27 cellular contexts compared by ENCODE assay signal in the genomic region with DNA sequence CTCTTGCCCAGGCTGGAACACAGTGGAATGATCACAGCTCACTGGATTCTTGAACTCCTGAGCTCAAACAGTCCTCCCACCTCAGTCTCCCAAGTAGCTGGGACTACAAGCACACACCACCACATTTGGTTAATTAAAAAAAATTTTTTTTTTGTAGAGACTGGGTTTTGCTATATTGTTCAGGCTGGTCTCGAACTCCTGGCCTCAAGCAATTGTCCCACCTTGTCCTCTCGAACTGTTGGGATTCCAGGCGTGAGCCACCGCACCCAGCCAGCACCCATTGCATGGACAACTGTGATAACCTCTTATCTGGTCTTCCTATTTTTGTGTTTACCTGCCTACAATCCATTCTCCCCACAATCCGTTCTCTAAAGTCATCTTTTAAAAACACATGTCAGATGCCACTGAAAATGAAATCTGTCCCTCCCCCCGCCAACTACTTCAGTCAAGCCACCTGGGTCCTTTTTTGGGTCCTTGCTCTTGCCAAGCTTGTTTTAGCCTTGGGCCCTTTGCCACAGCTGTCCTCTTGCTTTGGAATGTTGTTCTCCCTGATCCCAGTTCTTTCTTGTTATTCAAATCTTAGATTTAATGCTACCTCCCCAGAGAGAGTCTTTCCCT.
"Had no signal": no experiment of that assay in that cellular context is flagged by ENCODE, and none has a peak within 500 bp of the region (broad histone marks: within the 10 kb centered on the region; RNA-seq: fewer than 3 reads in every experiment).

No MANE protein-coding gene starts in this region.

- ATAC-seq: activated CD4-positive, CD25-positive, alpha-beta regulatory T cell treated with anti-CD3 and anti-CD28 coated beads, Interleukin-2, amount 50 U/mL, for 24 hours; body of pancreas; gastroesophageal sphincter; left lung; right lobe of liver had no signal

- H3K27ac ChIP-seq: adrenal gland, body of pancreas, cardiac muscle cell, gastroesophageal sphincter, left lung, right lobe of liver, testis, upper lobe of left lung, vagina, WERI-Rb-1 had no signal

- H3K9me3 ChIP-seq: adrenal gland, body of pancreas, gastroesophageal sphincter, left lung, right lobe of liver, testis, upper lobe of left lung, vagina had no signal

- DNase-seq: activated CD4-positive, alpha-beta T cell treated with anti-CD3 and anti-CD28 coated beads for 48 hours; activated CD4-positive, alpha-beta T cell treated with anti-CD3 and anti-CD28 coated beads, Interleukin-2, amount 50 U/mL, for 48 hours; activated CD8-positive, alpha-beta memory T cell treated with anti-CD3 and anti-CD28 coated beads for 24 hours; activated effector memory CD4-positive, alpha-beta T cell treated with anti-CD3 and anti-CD28 coated beads, Interleukin-2, amount 50 U/mL, for 16 hours; activated naive CD4-positive, alpha-beta T cell treated with anti-CD3 and anti-CD28 coated beads for 36 hours; activated naive CD8-positive, alpha-beta T cell treated with anti-CD3 and anti-CD28 coated beads for 36 hours; activated T-cell treated with anti-CD3 and anti-CD28 coated beads, Interleukin-2, amount 50 U/mL, for 1 hour; aorta; cortex of kidney; hypothalamus; left lung; right lobe of liver; stimulated activated CD4-positive, alpha-beta T cell treated with anti-CD3 and anti-CD28 coated beads, Interleukin-12 subunit alpha, Interleukin-12 subunit beta, amount 100 ng/mL, for 4 hours; stimulated activated CD4-positive, alpha-beta T cell treated with anti-CD3 and anti-CD28 coated beads, Interleukin-4, amount 100 ng/mL, for 1 hour; stimulated activated naive CD8-positive, alpha-beta T cell treated with anti-CD3 and anti-CD28 coated beads, Interleukin-15, Interleukin-2, amounts not matched to agents 100 U/mL and 50 U/mL, for 24 hours; T-helper 9 cell; testis; upper lobe of left lung; WERI-Rb-1 had no signal

- H3K36me3 ChIP-seq: adrenal gland, cardiac muscle cell, gastroesophageal sphincter, left lung, right lobe of liver, upper lobe of left lung, vagina, WERI-Rb-1 had no signal

- H3K27me3 ChIP-seq: adrenal gland, body of pancreas, cardiac muscle cell, gastroesophageal sphincter, left lung, right lobe of liver, testis, upper lobe of left lung, vagina had no signal

- H3K4me1 ChIP-seq: adrenal gland, body of pancreas, gastroesophageal sphincter, left lung, testis, upper lobe of left lung, vagina had no signal

- H3K4me3 ChIP-seq: adrenal gland, body of pancreas, cardiac muscle cell, gastroesophageal sphincter, left lung, lung, right lobe of liver, skin epidermis, testis, upper lobe of left lung, vagina had no signal
